ENCODE assay signal across 11 cellular contexts in genomic region chr3:64345351-64345750, GRCh38.
DNase-seq lines count a peak whose midpoint lies in the region; ATAC-seq and TF ChIP-seq lines count a peak whose summit lies in the region.
"Had no signal": no experiment of that assay in that cellular context is flagged by ENCODE, and none has a peak within 500 bp of the region (broad histone marks: within the 10 kb centered on the region; RNA-seq: fewer than 3 reads in every experiment).

No MANE protein-coding gene starts in this region.

- H3K27ac ChIP-seq in uterus, result peak overlapping the region; percentile 84 to 94
- H3K27ac ChIP-seq: VCaP had no signal

- no peak overlapping the region for H3K4me3 ChIP-seq in cardiac fibroblast (replicated peaks in 1 of 2; ENCODE audit: low read depth in 2 of 2, low read length in 2 of 2)
- H3K4me3 ChIP-seq in uterus, result no peak overlapping the region

- DNase-seq in SIG-M5 treated with dmso at 0.1 percent for 504 hours (lab: John Stamatoyannopoulos, UW; ENCODE audit: unreplicated experiment), result peak; percentile 58
- DNase-seq in SIG-M5 (lab: John Stamatoyannopoulos, UW), result no peak
- DNase-seq in cardiac fibroblast (ENCODE audit: low read depth in 2 of 2), result peak; percentile 92 to 97
- peak; percentile 58 to 71 for DNase-seq in lung microvascular endothelial cell (ENCODE audit: low read depth in 2 of 2)
- DNase-seq in uterus, result peak in 1 of 2 donors; percentile 56
- DNase-seq in DMS79 treated with DMSO at 0.1 percent for 48 hours (lab: John Stamatoyannopoulos, UW), result no peak
- DNase-seq in AML-193 (lab: John Stamatoyannopoulos, UW), result no peak
- DNase-seq: activated naive CD4-positive, alpha-beta T cell treated with anti-CD3 and anti-CD28 coated beads for 36 hours; NCI-H2227 treated with DMSO at 0.1 percent for 48 hours had no signal

- H3K36me3 ChIP-seq in uterus, result no peaks in the 10 kb centered on the region

- TF ChIP-seq POLR2A in uterus (IDR thresholded peaks at IDR 0.05), result no peak

- peaks cover 0 to 5% of the 10 kb centered on the region in 2 donors for H3K4me1 ChIP-seq in uterus

- H3K9me3 ChIP-seq in uterus, result no peaks in the 10 kb centered on the region

- TF ChIP-seq CTCF in cardiac fibroblast (IDR thresholded peaks at IDR 0.05; ENCODE audit: low read depth, low read length), result no peak
- TF ChIP-seq CTCF in uterus (IDR thresholded peaks at IDR 0.05), result no peak

- H3K27me3 ChIP-seq in uterus, result no peaks in the 10 kb centered on the region

- no peak for ATAC-seq in HG02840 (IDR thresholded peaks at IDR 0.05; ENCODE audit: low FRiP score, unreplicated experiment)

- intact Hi-C loops in uterus (cut with DNase I; ENCODE audit: low total_unique reads), result no loop called here

Comparison
In these comparisons a context has a peak if more than half of its experiments do, and no peak if none do; other contexts are left out.
1. DNase-seq: peak in SIG-M5 treated with dmso at 0.1 percent for 504 hours (single experiment), cardiac fibroblast (2 of 2) and lung microvascular endothelial cell (2 of 2); none in SIG-M5 (single experiment), DMS79 treated with DMSO at 0.1 percent for 48 hours (single experiment) and AML-193 (0 of 2).